In the genomic region with DNA sequence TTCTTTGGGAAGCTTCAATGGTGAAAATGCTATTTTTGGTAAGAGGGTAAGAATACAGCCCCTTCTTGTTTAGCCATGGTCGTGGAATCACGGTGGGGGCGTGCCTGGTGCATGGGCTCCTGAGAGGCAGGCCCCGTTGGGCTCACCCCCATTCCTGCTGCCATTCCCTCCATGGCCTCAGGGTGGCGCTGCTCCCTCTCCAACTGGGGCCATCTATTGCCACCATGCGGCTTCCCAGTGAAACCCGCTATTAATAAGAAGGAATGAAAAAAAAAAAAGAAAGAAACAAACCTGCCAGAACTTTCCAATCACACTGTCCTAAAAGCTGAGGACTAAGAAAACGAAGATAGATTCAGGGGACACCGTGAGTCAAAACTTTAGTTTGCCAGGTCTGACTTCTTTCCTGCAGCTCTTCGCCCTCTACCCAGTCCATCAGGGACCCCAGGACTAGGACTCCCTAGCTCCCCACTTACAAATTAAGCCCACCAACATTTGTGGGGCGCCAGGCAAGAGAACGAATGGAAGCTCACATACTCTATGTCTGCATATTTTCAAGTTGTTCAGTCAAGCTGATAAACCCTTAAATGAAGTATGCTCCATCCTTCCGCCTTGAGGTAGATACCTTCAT, we compare ENCODE assay signal across 9 cellular contexts. TPM values are rescaled to one million over a fixed set of nuclear protein-coding genes. Genes with fewer than 3 reads are reported as not detected.
DNase-seq lines count a peak whose midpoint lies in the region; ATAC-seq, FAIRE-seq and TF ChIP-seq lines count a peak whose summit lies in the region.
"Had no signal": no experiment of that assay in that cellular context is flagged by ENCODE, and none has a peak within 500 bp of the region (broad histone marks: within the 10 kb centered on the region; RNA-seq: fewer than 3 reads in every experiment).

No MANE protein-coding gene starts in this region.

- H3K36me3 ChIP-seq in DND-41 (ENCODE audit: insufficient read depth, low read length) (no peaks in the 10 kb centered on the region), HEK293 (ENCODE audit: control insufficient read depth in 2 of 2, insufficient read depth in 1 of 2, low read length in 2 of 2) (no peaks in the 10 kb centered on the region), breast epithelium (no peaks in the 10 kb centered on the region), keratinocyte (ENCODE audit: control insufficient read depth in 2 of 2, extremely low read depth in 1 of 2, insufficient read depth in 2 of 2, low read length in 2 of 2) (no peaks in the 10 kb centered on the region)

- no peak overlapping the region for H3K4me3 Mint-ChIP-seq in WTC11
- H3K4me3 Mint-ChIP-seq: dendritic cell treated with granulocyte-macrophage colony-stimulating factor and Interleukin-4, amounts not matched to agents 40 ng/mL and 50 ng/mL, for 4 days had no signal

- no peak overlapping the region for H3K4me3 ChIP-seq in DND-41 (ENCODE audit: low read depth in 1 of 2, low read length in 2 of 2)
- H3K4me3 ChIP-seq in HEK293 (ENCODE audit: low read depth, low read length) = no peak overlapping the region
- no peak overlapping the region for H3K4me3 ChIP-seq in breast epithelium
- no peak overlapping the region for H3K4me3 ChIP-seq in keratinocyte (ENCODE audit: control insufficient read depth in 2 of 3, extremely low read depth in 1 of 3, insufficient read depth in 2 of 3, low read depth in 1 of 3, low read length in 3 of 3)

- CTCF ChIA-PET in HEK293 (lab: Yijun Ruan, JAX) (interaction anchor here (0.5 to 16.5 kb wide), 85 partner anchors 9 to 666 kb away, joined by 3 to 480 read pairs (median 5); partner anchors contain the start of genes ABHD2 and HAPLN3), WTC11 (lab: Charles Lee) (interaction anchor here (0.6 to 6.4 kb wide), 30 partner anchors 8 to 243 kb away, joined by 3 to 52 read pairs (median 4); partner anchors contain the start of genes ABHD2 and FANCI)

- H3K4me2 ChIP-seq in DND-41 (ENCODE audit: insufficient read depth, low read length) = no peak overlapping the region
- no peak overlapping the region for H3K4me2 ChIP-seq in keratinocyte (ENCODE audit: control insufficient read depth, extremely low read depth, insufficient read depth, low read depth, low read length)

- no peaks in the 10 kb centered on the region for H3K4me1 ChIP-seq in DND-41 (ENCODE audit: insufficient read depth, low read length)
- H3K4me1 ChIP-seq in HEK293 (ENCODE audit: control insufficient read depth, insufficient read depth, low read length) = no peaks in the 10 kb centered on the region
- no peaks in the 10 kb centered on the region for H3K4me1 ChIP-seq in breast epithelium
- H3K4me1 ChIP-seq in keratinocyte (ENCODE audit: control insufficient read depth, extremely low read depth, insufficient read depth, low read length) = no peaks in the 10 kb centered on the region

- H3K27ac ChIP-seq in DND-41 (ENCODE audit: low read length) (no peak overlapping the region), HEK293 (ENCODE audit: extremely low read depth, low read depth, low read length) (no peak overlapping the region), breast epithelium (no peak overlapping the region), keratinocyte (ENCODE audit: control insufficient read depth, insufficient read depth, low read length) (no peak overlapping the region)

- no peaks in the 10 kb centered on the region for H3K9me1 ChIP-seq in keratinocyte (ENCODE audit: control insufficient read depth, extremely low read depth, insufficient read depth, low read length)

- H3K27me3 Mint-ChIP-seq in WTC11 (ENCODE audit: low read depth) = no peaks in the 10 kb centered on the region

- dilution Hi-C loops in keratinocyte (cut with MboI; ENCODE audit: extremely low pct_ligation_motif_present, low sequenced_read_pairs) = loop anchor here (10.0 kb wide), 1 partner anchor 137 kb away; no protein-coding TSS in a partner anchor

- H3K36me3 Mint-ChIP-seq in WTC11 = no peaks in the 10 kb centered on the region

- H4K20me1 ChIP-seq in DND-41 (ENCODE audit: insufficient read depth, low read length) = no peaks in the 10 kb centered on the region
- H4K20me1 ChIP-seq in keratinocyte (ENCODE audit: control insufficient read depth, extremely low read depth, insufficient read depth, low read length) = no peaks in the 10 kb centered on the region

- no peak for FAIRE-seq in keratinocyte (lab: Jason Lieb, UNC)

- H3K9me3 Mint-ChIP-seq in WTC11 = no peaks in the 10 kb centered on the region
- H3K9me3 Mint-ChIP-seq: dendritic cell treated with granulocyte-macrophage colony-stimulating factor and Interleukin-4, amounts not matched to agents 40 ng/mL and 50 ng/mL, for 4 days had no signal

- intact Hi-C loops in breast epithelium (cut with DNase I; ENCODE audit: low total_unique reads) = loop anchor here (10.0 kb wide), 2 partner anchors 67 to 117 kb away; no protein-coding TSS in a partner anchor

- TF ChIP-seq CTCF in DND-41 (IDR thresholded peaks at IDR 0.05; ENCODE audit: borderline replicate concordance, extremely low read depth, low read length, poor library complexity, severe bottlenecking) = peak; percentile 86
- peak; percentile 87; the same call in 1 of the 2 replicates for TF ChIP-seq CTCF in HEK293 (tag by site-specific recombination; IDR thresholded peaks at IDR 0.05)
- TF ChIP-seq CTCF in WTC11 (IDR thresholded peaks at IDR 0.05) = peak; percentile 100
- TF ChIP-seq CTCF in breast epithelium (IDR thresholded peaks at IDR 0.05) = peak; percentile 91 to 97 (median 93)
- TF ChIP-seq CTCF in keratinocyte (optimal IDR thresholded peaks at IDR 0.05 in 1 of 3, IDR thresholded peaks at IDR 0.05 in 1 of 3, conservative IDR thresholded peaks at IDR 0.05 in 1 of 3; ENCODE audit: extremely low read depth in 1 of 3, insufficient read depth in 2 of 3, low read length in 3 of 3) = peak; percentile 97 to 98 (median 97)

- no peak overlapping the region for H3K9ac ChIP-seq in DND-41 (ENCODE audit: low read depth, low read length)
- H3K9ac ChIP-seq in keratinocyte (ENCODE audit: control insufficient read depth, extremely low read depth, insufficient read depth, low read length) = no peak overlapping the region

- peak overlapping the region; percentile 45 for H3K27ac Mint-ChIP-seq in WTC11
- H3K27ac Mint-ChIP-seq: dendritic cell treated with granulocyte-macrophage colony-stimulating factor and Interleukin-4, amounts not matched to agents 40 ng/mL and 50 ng/mL, for 4 days had no signal

- POLR2A ChIA-PET in HEK293 (lab: Yijun Ruan, JAX) = interaction anchor here (0.9 to 1.0 kb wide), 2 partner anchors 30 to 114 kb away, joined by 3 to 4 read pairs; partner anchors contain the start of gene ABHD2
- POLR2A ChIA-PET in WTC11 (lab: Charles Lee) = interaction anchor here (1.1 kb wide), 1 partner anchor 31 kb away, joined by 4 read pairs; the partner anchor contains the start of gene ABHD2

- ATAC-seq in DND-41 (ENCODE audit: insufficient read depth, low read depth) (peak; percentile 77), WTC11 (peak; percentile 94), GM21360 (IDR thresholded peaks at IDR 0.05; ENCODE audit: unreplicated experiment) (no peak)

- peaks cover 3% of the 10 kb centered on the region for H3K27me3 ChIP-seq in DND-41 (ENCODE audit: insufficient read depth, low read length, poor library complexity)
- H3K27me3 ChIP-seq in breast epithelium = no peaks in the 10 kb centered on the region
- peaks cover 7% of the 10 kb centered on the region for H3K27me3 ChIP-seq in keratinocyte (ENCODE audit: control insufficient read depth, extremely low read depth, insufficient read depth, low read length)

- H3K79me2 ChIP-seq in DND-41 (ENCODE audit: insufficient read depth, low read length) (no peaks in the 10 kb centered on the region), keratinocyte (ENCODE audit: control insufficient read depth, insufficient read depth, low read length) (no peaks in the 10 kb centered on the region)

- peaks cover 11% of the 10 kb centered on the region for H3K4me1 Mint-ChIP-seq in WTC11

- H2AFZ ChIP-seq in DND-41 (ENCODE audit: low read depth, low read length) (no peak overlapping the region), keratinocyte (ENCODE audit: control insufficient read depth, low read length) (no peak overlapping the region)

- no peaks in the 10 kb centered on the region for H3K9me3 ChIP-seq in DND-41 (ENCODE audit: insufficient read depth, low read length, severe bottlenecking)
- H3K9me3 ChIP-seq in HEK293 (ENCODE audit: control insufficient read depth, insufficient read depth, low read depth, low read length) = no peaks in the 10 kb centered on the region
- H3K9me3 ChIP-seq in breast epithelium = no peaks in the 10 kb centered on the region
- H3K9me3 ChIP-seq in keratinocyte (ENCODE audit: control insufficient read depth, low read depth, low read length) = no peaks in the 10 kb centered on the region

- peak; percentile 70 for DNase-seq in DND-41
- DNase-seq in NCI-H2081 treated with DMSO at 0.1 percent for 48 hours (lab: John Stamatoyannopoulos, UW) = peak; percentile 36
- peak; percentile 95 for DNase-seq in WTC11 (ENCODE audit: low spot score)
- DNase-seq in breast epithelium (ENCODE audit: low spot score in 2 of 2) = peak; percentile 64 to 86
- DNase-seq in keratinocyte (ENCODE audit: low read depth, low spot score) = no peak
- DNase-seq in stimulated activated CD4-positive, alpha-beta T cell treated with anti-CD3 and anti-CD28 coated beads, Interleukin-2, amount 100 ng/mL, for 24 hours = peak; percentile 90 to 92

- no peak for TF ChIP-seq POLR2A in breast epithelium (IDR thresholded peaks at IDR 0.05)

TF ChIP-seq in HEK293, 187 proteins besides CTCF, POLR2A, EP300 and RAD21 (continues in another document):
- TF ChIP-seq ZNF521 (tag by site-specific recombination; IDR thresholded peaks at IDR 0.05) = no peak
- TF ChIP-seq ZBTB8A (tag by site-specific recombination; IDR thresholded peaks at IDR 0.05) = 0 out of 2 replicates have a peak, but pooled peaks have one; percentile 21

RNA-seq across cellular contexts. Expression of gene ABHD2, which starts 30.6 kb away (rescaled TPM):
- total RNA-seq in WTC11 (2021) = 26.2 to 29.7 TPM (median 29.5 TPM) in 3 replicates
- total RNA-seq in breast epithelium = 10 to 100 TPM; 76.7 to 91.2 (median 80.3) TPM
- 22.8 to 32.9 TPM (median 23.0 TPM) in 3 replicates for polyA plus RNA-seq in keratinocyte
- polyA plus RNA-seq in keratinocyte (2011; ENCODE audit: low read depth) = 13.4 TPM
- 10.2 and 12.6 TPM in 2 replicates for polyA plus RNA-seq in keratinocyte (2011; cell fraction: cytosol; rRNA removed)
- polyA plus RNA-seq in keratinocyte (2011; cell fraction: nucleus; rRNA removed) = 32.7 and 34.4 TPM in 2 replicates
- polyA plus RNA-seq in keratinocyte (2012; ENCODE audit: low replicate concordance) = 6.4 and 23.6 TPM in 2 replicates
- polyA minus RNA-seq in keratinocyte = 74.6 to 119 TPM (median 84.7 TPM) in 3 replicates
- polyA minus RNA-seq in keratinocyte (2011; cell fraction: cytosol; rRNA and poly(A)+ RNA removed) = 16.1 TPM
- polyA minus RNA-seq in keratinocyte (2011; cell fraction: nucleus; rRNA and poly(A)+ RNA removed) = 36.3 and 71.1 TPM in 2 replicates
